In genomic region chr14:62696261-62696968, GRCh38 we compare ENCODE assay signal across 25 cellular contexts.
DNase-seq lines count a peak whose midpoint lies in the region; ATAC-seq and TF ChIP-seq lines count a peak whose summit lies in the region.
"Had no signal": no experiment of that assay in that cellular context is flagged by ENCODE, and none has a peak within 500 bp of the region (broad histone marks: within the 10 kb centered on the region; RNA-seq: fewer than 3 reads in every experiment).

No MANE protein-coding gene starts in this region.

- H3K4me3 Mint-ChIP-seq in type B pancreatic cell = no peak overlapping the region
- H3K4me3 Mint-ChIP-seq: activated naive CD4-positive, alpha-beta T cell treated with anti-CD3 and anti-CD28 coated beads, Interleukin-2, amount 50 U/mL, for 24 hours; stimulated activated effector memory CD8-positive, alpha-beta T cell treated with anti-CD3 and anti-CD28 coated beads, Interleukin-12 subunit alpha, Interleukin-12 subunit beta, amount 100 ng/mL, for 72 hours; T-cell had no signal

- peaks cover 42% of the 10 kb centered on the region for H3K4me1 ChIP-seq in HUES64 (ENCODE audit: insufficient read depth, low read length)
- H3K4me1 ChIP-seq in hepatocyte (ENCODE audit: insufficient read depth) = peaks cover 33% of the 10 kb centered on the region
- peaks cover 0 to 18% (median 0%) of the 10 kb centered on the region in 4 donors for H3K4me1 ChIP-seq in right lobe of liver
- H3K4me1 ChIP-seq in tibial artery = no peaks in the 10 kb centered on the region

- ATAC-seq in right lobe of liver (peak; percentile 24 to 59 (median 51)), GM18870 (IDR thresholded peaks at IDR 0.05; ENCODE audit: unreplicated experiment) (no peak)
- ATAC-seq: left lung; naive thymus-derived CD4-positive, alpha-beta T cell; stimulated activated effector memory CD8-positive, alpha-beta T cell treated with anti-CD3 and anti-CD28 coated beads, Interleukin-12 subunit alpha, Interleukin-12 subunit beta, amount 100 ng/mL, for 72 hours; T-cell had no signal

- peak overlapping the region; percentile 79 for H3K27ac ChIP-seq in HUES64 (ENCODE audit: low read depth, low read length)
- H3K27ac ChIP-seq in hepatocyte = peak overlapping the region; percentile 94
- no peak overlapping the region for H3K27ac ChIP-seq in right lobe of liver
- H3K27ac ChIP-seq in tibial artery = no peak overlapping the region
- H3K27ac ChIP-seq: left lung, ovary, suprapubic skin had no signal

- peak overlapping the region; percentile 43 for H2AFZ ChIP-seq in hepatocyte

- no peaks in the 10 kb centered on the region for H3K36me3 ChIP-seq in HUES64 (ENCODE audit: insufficient read depth, low read length)
- no peaks in the 10 kb centered on the region for H3K36me3 ChIP-seq in hepatocyte (replicated peaks; ENCODE audit: insufficient read depth, low read depth)
- no peaks in the 10 kb centered on the region for H3K36me3 ChIP-seq in right lobe of liver
- no peaks in the 10 kb centered on the region for H3K36me3 ChIP-seq in tibial artery
- H3K36me3 ChIP-seq: left lung, ovary, suprapubic skin had no signal

- intact Hi-C loops in right lobe of liver (cut with DNase I) (no loop called here), tibial artery (cut with DNase I; ENCODE audit: low total_unique reads) (no loop called here)

- TF ChIP-seq POLR2A in right lobe of liver (IDR thresholded peaks at IDR 0.05) = no peak

- no peaks in the 10 kb centered on the region for H3K9me3 ChIP-seq in HUES64 (ENCODE audit: insufficient read depth, low read depth, low read length)
- H3K9me3 ChIP-seq in hepatocyte (ENCODE audit: low read depth) = no peaks in the 10 kb centered on the region
- no peaks in the 10 kb centered on the region for H3K9me3 ChIP-seq in right lobe of liver
- no peaks in the 10 kb centered on the region for H3K9me3 ChIP-seq in tibial artery
- H3K9me3 ChIP-seq: left lung, ovary, suprapubic skin had no signal

- H3K79me2 ChIP-seq in hepatocyte = no peaks in the 10 kb centered on the region

- no peaks in the 10 kb centered on the region for H3K36me3 Mint-ChIP-seq in type B pancreatic cell
- H3K36me3 Mint-ChIP-seq: activated naive CD4-positive, alpha-beta T cell treated with anti-CD3 and anti-CD28 coated beads, Interleukin-2, amount 50 U/mL, for 24 hours; naive thymus-derived CD4-positive, alpha-beta T cell; T-cell had no signal

- H3K27me3 Mint-ChIP-seq in type B pancreatic cell = no peaks in the 10 kb centered on the region
- H3K27me3 Mint-ChIP-seq: activated naive CD4-positive, alpha-beta T cell treated with anti-CD3 and anti-CD28 coated beads, Interleukin-2, amount 50 U/mL, for 24 hours; naive thymus-derived CD4-positive, alpha-beta T cell; T-cell had no signal

- DNase-seq in hepatocyte (ENCODE audit: low spot score) (peak; percentile 5), right lobe of liver (no peak), type B pancreatic cell (ENCODE audit: extremely low spot score, unreplicated experiment) (no peak), GM13976 (ENCODE audit: low spot score) (no peak), tibial artery (no peak)
- DNase-seq: activated CD4-positive, alpha-beta T cell treated with anti-CD3 and anti-CD28 coated beads, Interleukin-2, amount 50 U/mL, for 48 hours; activated CD8-positive, alpha-beta memory T cell treated with anti-CD3 and anti-CD28 coated beads, Interleukin-2, amount 50 U/mL, for 48 hours; amygdala; effector memory CD4-positive, alpha-beta T cell; left lung; midbrain; naive thymus-derived CD4-positive, alpha-beta T cell; NCI-H1105; NCI-H2029; NCI-H526; ovary; RPMI8226; stimulated activated CD4-positive, alpha-beta T cell treated with anti-CD3 and anti-CD28 coated beads, Interleukin-4, amount 100 ng/mL, for 24 hours; T-cell had no signal

- peak overlapping the region; percentile 64 for H3K4me2 ChIP-seq in hepatocyte

- no peaks in the 10 kb centered on the region for H4K20me1 ChIP-seq in hepatocyte (ENCODE audit: insufficient read depth, poor library complexity, severe bottlenecking)

- H3K9me3 Mint-ChIP-seq in type B pancreatic cell = peaks cover 6% of the 10 kb centered on the region
- H3K9me3 Mint-ChIP-seq: activated naive CD4-positive, alpha-beta T cell treated with anti-CD3 and anti-CD28 coated beads, Interleukin-2, amount 50 U/mL, for 24 hours; activated T-helper 2 cell treated with anti-CD3 and anti-CD28 coated beads, Interferon-gamma antibody, Interleukin-2, Interleukin-4, amounts not matched to agents 10 μg/mL and 5 μg/mL and 100 μg/mL, durations not matched to agents 14 hours and 24 hours and 36 hours had no signal

- H3K9me2 ChIP-seq in hepatocyte (replicated peaks; ENCODE audit: insufficient read depth) = no peaks in the 10 kb centered on the region

- H3K27ac Mint-ChIP-seq in type B pancreatic cell = peak overlapping the region; percentile 24
- H3K27ac Mint-ChIP-seq: activated naive CD4-positive, alpha-beta T cell treated with anti-CD3 and anti-CD28 coated beads, Interleukin-2, amount 50 U/mL, for 24 hours; activated T-helper 2 cell treated with anti-CD3 and anti-CD28 coated beads, Interferon-gamma antibody, Interleukin-2, Interleukin-4, amounts not matched to agents 10 μg/mL and 5 μg/mL and 100 μg/mL, durations not matched to agents 14 hours and 24 hours and 36 hours; naive thymus-derived CD4-positive, alpha-beta T cell; stimulated activated effector memory CD8-positive, alpha-beta T cell treated with anti-CD3 and anti-CD28 coated beads, Interleukin-12 subunit alpha, Interleukin-12 subunit beta, amount 100 ng/mL, for 72 hours; T-cell had no signal

- H3K4me1 Mint-ChIP-seq in type B pancreatic cell (ENCODE audit: unreplicated experiment) = peaks cover 12% of the 10 kb centered on the region
- H3K4me1 Mint-ChIP-seq: activated naive CD4-positive, alpha-beta T cell treated with anti-CD3 and anti-CD28 coated beads, Interleukin-2, amount 50 U/mL, for 24 hours; naive thymus-derived CD4-positive, alpha-beta T cell; stimulated activated effector memory CD8-positive, alpha-beta T cell treated with anti-CD3 and anti-CD28 coated beads, Interleukin-12 subunit alpha, Interleukin-12 subunit beta, amount 100 ng/mL, for 72 hours; T-cell had no signal

- WGBS in HUES64 = 26% methylated on average over 7 of the region's 7 CpGs
- 44% methylated on average over 7 of the region's 7 CpGs for WGBS in hepatocyte (ENCODE audit: low lambda C conversion rate, missing lambda C conversion rate)
- 20% methylated on average over 7 of the region's 7 CpGs for WGBS in right lobe of liver (ENCODE audit: insufficient coverage, low coverage, low lambda C conversion rate, missing lambda C conversion rate)

- in situ Hi-C loops in GM13976 (cut with MboI; ENCODE audit: low sequenced_read_pairs, unreplicated experiment) = no loop called here

- H3K27me3 ChIP-seq in HUES64 (ENCODE audit: insufficient read depth, low read length) (no peaks in the 10 kb centered on the region), hepatocyte (no peaks in the 10 kb centered on the region), right lobe of liver (no peaks in the 10 kb centered on the region), tibial artery (no peaks in the 10 kb centered on the region)
- H3K27me3 ChIP-seq: left lung, ovary, suprapubic skin had no signal

- H3K9ac ChIP-seq in HUES64 (ENCODE audit: low read depth, low read length) = no peak overlapping the region

- H3K4me3 ChIP-seq in HUES64 (ENCODE audit: low read length) (no peak overlapping the region), hepatocyte (no peak overlapping the region), right lobe of liver (no peak overlapping the region), tibial artery (no peak overlapping the region)
- H3K4me3 ChIP-seq: left lung, ovary, suprapubic skin had no signal

- TF ChIP-seq CTCF in hepatocyte (IDR thresholded peaks at IDR 0.05; ENCODE audit: poor library complexity) (no peak), right lobe of liver (IDR thresholded peaks at IDR 0.05) (no peak), type B pancreatic cell (conservative IDR thresholded peaks at IDR 0.05) (no peak), GM13976 (IDR thresholded peaks at IDR 0.05; ENCODE audit: borderline replicate concordance, control extremely low read depth, extremely low read depth, insufficient read depth, missing control alignments) (no peak), tibial artery (IDR thresholded peaks at IDR 0.05) (no peak)

Comparison
In these comparisons a context has a peak if more than half of its experiments do, and no peak if none do; other contexts are left out.
1. H3K27ac ChIP-seq: peak in HUES64 (single experiment) and hepatocyte (single experiment); none in right lobe of liver (0 of 3) and tibial artery (0 of 2).